Comparison of ENCODE assay signal across 12 cellular contexts in genomic region chr19:48909424-48910077, GRCh38. TPM values are rescaled to one million over a fixed set of nuclear protein-coding genes. Genes with fewer than 3 reads are reported as not detected.
A peak's percentile ranks its signal among the peaks of the same experiment; 100 is the strongest.
DNase-seq lines count a peak whose midpoint lies in the region; ATAC-seq, FAIRE-seq and TF ChIP-seq lines count a peak whose summit lies in the region.
"Not testable (repeated sequence)": the region's sequence is repeated elsewhere in the genome, so short reads cannot be mapped to it uniquely, and the experiment has no call there.
"Had no signal": no experiment of that assay in that cellular context is flagged by ENCODE, and none has a peak within 500 bp of the region (broad histone marks: within the 10 kb centered on the region; RNA-seq: fewer than 3 reads in every experiment).

No MANE protein-coding gene starts in this region.

- H3K9ac ChIP-seq in BLaER1, parathyroid adenoma: not testable (repeated sequence)

- H3K4me2 ChIP-seq in BLaER1, result peak overlapping the region; percentile 34
- H3K4me2 ChIP-seq in parathyroid adenoma (ENCODE audit: low read length), result not testable (repeated sequence)

- H3K4me1 ChIP-seq in BLaER1, result peaks cover 17% of the 10 kb centered on the region
- not testable (repeated sequence) for H3K4me1 ChIP-seq in esophagus squamous epithelium
- H3K4me1 ChIP-seq in left lung, result peaks cover 0 to 25% of the 10 kb centered on the region in 2 donors
- H3K4me1 ChIP-seq in parathyroid adenoma, result peaks cover 29% of the 10 kb centered on the region

- H3K27ac ChIP-seq in BLaER1, result not testable (repeated sequence)
- H3K27ac ChIP-seq in esophagus squamous epithelium (peak overlapping the region in 3 of 4 donors; percentile 7 to 57 (median 52)), left lung (peak overlapping the region; percentile 35 to 67), parathyroid adenoma (peak overlapping the region; percentile 93)

- not testable (repeated sequence) for H3K9me3 ChIP-seq in BLaER1; esophagus squamous epithelium; left lung; parathyroid adenoma (ENCODE audit: control insufficient read depth, low read length)

- not testable (repeated sequence) for H3K27me3 Mint-ChIP-seq in stimulated activated naive B cell treated with anti-CD40 and anti-IgM and Interleukin-4, amounts not matched to agents 10 μg/mL and 1 μg/mL and 100 μg/mL, for 72 hours

- not testable (repeated sequence) for DNase-seq in GM12892 (ENCODE audit: insufficient read length); esophagus squamous epithelium (lab: John Stamatoyannopoulos, UW); left lung
- DNase-seq in NCI-H2196 (lab: John Stamatoyannopoulos, UW; ENCODE audit: unreplicated experiment), result peak; percentile 17
- peak; percentile 20 for DNase-seq in stimulated activated naive B cell treated with anti-CD40 and anti-IgM and Interleukin-4, amounts not matched to agents 10 μg/mL and 1 μg/mL and 100 μg/mL, for 72 hours

- not testable (repeated sequence) for H3K9me3 Mint-ChIP-seq in stimulated activated naive B cell treated with anti-CD40 and anti-IgM and Interleukin-4, amounts not matched to agents 10 μg/mL and 1 μg/mL and 100 μg/mL, for 72 hours

- 87 to 88% methylated on average over 11 of the region's 11 CpGs for whole genome bisulfite sequencing in esophagus squamous epithelium, 2 donors

- peaks cover 99% of the 10 kb centered on the region for H3K36me3 ChIP-seq in BLaER1
- peaks cover 11 to 100% (median 62%) of the 10 kb centered on the region in 3 donors for H3K36me3 ChIP-seq in esophagus squamous epithelium
- peaks cover 0 to 98% of the 10 kb centered on the region in 2 donors for H3K36me3 ChIP-seq in left lung
- not testable (repeated sequence) for H3K36me3 ChIP-seq in parathyroid adenoma (ENCODE audit: control insufficient read depth, insufficient read depth, low read length)

- not testable (repeated sequence) for H3K79me2 ChIP-seq in parathyroid adenoma

- H4K20me1 ChIP-seq in BLaER1, result not testable (repeated sequence)

- H3K4me3 ChIP-seq in BLaER1; esophagus squamous epithelium; left lung; parathyroid adenoma (ENCODE audit: low read depth, low read length): not testable (repeated sequence)

- peak; percentile 24 for FAIRE-seq in GM12892 (lab: Jason Lieb, UNC)

- intact Hi-C loops in esophagus squamous epithelium (cut with DNase I); left lung (cut with DNase I): not testable (repeated sequence)

- H2AFZ ChIP-seq in parathyroid adenoma, result not testable (repeated sequence)

- not testable (repeated sequence) for TF ChIP-seq POLR2A in GM12892 (IDR thresholded peaks at IDR 0.05; ENCODE audit: low read depth, low read length); esophagus squamous epithelium (IDR thresholded peaks at IDR 0.05)

- H3K4me1 Mint-ChIP-seq in stimulated activated naive B cell treated with anti-CD40 and anti-IgM and Interleukin-4, amounts not matched to agents 10 μg/mL and 1 μg/mL and 100 μg/mL, for 72 hours, result not testable (repeated sequence)

- peak overlapping the region; percentile 56 for H3K27ac Mint-ChIP-seq in stimulated activated naive B cell treated with anti-CD40 and anti-IgM and Interleukin-4, amounts not matched to agents 10 μg/mL and 1 μg/mL and 100 μg/mL, for 72 hours

- H3K36me3 Mint-ChIP-seq in stimulated activated naive B cell treated with anti-CD40 and anti-IgM and Interleukin-4, amounts not matched to agents 10 μg/mL and 1 μg/mL and 100 μg/mL, for 72 hours, result peaks cover 56 to 80% of the 10 kb centered on the region in 2 donors

- not testable (repeated sequence) for H3K4me3 Mint-ChIP-seq in stimulated activated naive B cell treated with anti-CD40 and anti-IgM and Interleukin-4, amounts not matched to agents 10 μg/mL and 1 μg/mL and 100 μg/mL, for 72 hours

- not testable (repeated sequence) for TF ChIP-seq CTCF in esophagus squamous epithelium (IDR thresholded peaks at IDR 0.05); left lung (IDR thresholded peaks at IDR 0.05); parathyroid adenoma (IDR thresholded peaks at IDR 0.05)

- not testable (repeated sequence) for H3K27me3 ChIP-seq in BLaER1; esophagus squamous epithelium; left lung; parathyroid adenoma (ENCODE audit: control insufficient read depth, insufficient read depth, low read length)

- not testable (repeated sequence) for ATAC-seq in left lung
- ATAC-seq in stimulated activated naive B cell treated with anti-CD40 and anti-IgM and Interleukin-4, amounts not matched to agents 10 μg/mL and 1 μg/mL and 100 μg/mL, for 72 hours (replicated peaks), result peak; percentile 67 to 82

RNA-seq across cellular contexts. Expression of gene NUCB1, which starts 9.4 kb away (rescaled TPM):
- 41.6 TPM for polyA plus RNA-seq in GM12892 (2012; ENCODE audit: missing spikeins)
- total RNA-seq in esophagus squamous epithelium, result 100 to 1,000 TPM in 3 of 4 donors, 10 to 100 TPM in 1; 93.5 to 186 (median 157) TPM
- total RNA-seq in left lung, result 100 to 1,000 TPM; 286 to 331 TPM

RNA-seq across cellular contexts. Expression of gene TULP2, which starts 11.0 kb away (rescaled TPM):
- 3.1 TPM for polyA plus RNA-seq in GM12892 (2012; ENCODE audit: missing spikeins)
- total RNA-seq in esophagus squamous epithelium (not detected), left lung (1 to 10 TPM in 1 of 2 donors, under 1 TPM in 1; 0.89 to 1.2 TPM)
- total RNA-seq: CD4-positive, alpha-beta T cell; Daoy; G401; Peyer's patch had no signal

RNA-seq across cellular contexts. Expression of gene DHDH, which starts 23.9 kb away (rescaled TPM):
- polyA plus RNA-seq in GM12892 (2012; ENCODE audit: missing spikeins), result not detected
- total RNA-seq in esophagus squamous epithelium, result 1 to 10 TPM in 1 of 4 donors, under 1 TPM in 1, not detected in 2; 0.95 to 2.9 TPM
- 1 to 10 TPM; 3.3 to 4.1 TPM for total RNA-seq in left lung
- total RNA-seq: Daoy had no signal
- polyA plus RNA-seq: BJ had no signal

RNA-seq across cellular contexts. Expression of gene PPP1R15A, which starts 37.3 kb away (rescaled TPM):
- 69.7 TPM for polyA plus RNA-seq in GM12892 (2012; ENCODE audit: missing spikeins)
- 10 to 100 TPM; 19.3 to 41.6 (median 33.3) TPM for total RNA-seq in esophagus squamous epithelium
- total RNA-seq in left lung, result 10 to 100 TPM; 68.4 to 74.8 TPM

RNA-seq across cellular contexts. Expression of gene PLEKHA4, which starts 41.1 kb away (rescaled TPM):
- 2.3 TPM for polyA plus RNA-seq in GM12892 (2012; ENCODE audit: missing spikeins)
- total RNA-seq in esophagus squamous epithelium, result 1 to 10 TPM; 2.8 to 9.0 (median 5.6) TPM
- 10 to 100 TPM; 21.0 to 37.3 TPM for total RNA-seq in left lung
